Comparison of ENCODE assay signal across 18 cellular contexts in the genomic region with DNA sequence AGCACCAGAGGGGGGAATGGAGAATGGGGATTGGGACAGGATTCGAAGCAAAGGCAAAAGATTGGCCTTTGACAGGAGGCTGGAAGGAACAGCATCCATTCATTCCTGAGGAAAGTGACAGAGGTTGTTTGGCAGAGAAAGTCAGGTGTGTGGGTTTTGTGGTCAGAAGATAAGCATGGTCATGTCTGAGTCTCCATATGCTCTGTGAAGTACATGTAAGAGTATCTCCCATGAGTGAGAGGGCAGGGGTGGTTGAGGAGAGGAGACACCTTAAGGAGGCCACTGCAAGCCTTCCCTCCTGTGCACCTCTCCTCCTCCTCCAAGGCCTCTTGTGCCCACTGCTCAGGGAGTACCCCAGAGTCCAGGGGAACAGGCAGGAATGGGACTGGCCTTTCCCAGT. TPM values are rescaled to one million over a fixed set of nuclear protein-coding genes. Genes with fewer than 3 reads are reported as not detected.
A peak's percentile ranks its signal among the peaks of the same experiment; 100 is the strongest.
DNase-seq lines count a peak whose midpoint lies in the region; ATAC-seq and TF ChIP-seq lines count a peak whose summit lies in the region.
"Had no signal": no experiment of that assay in that cellular context is flagged by ENCODE, and none has a peak within 500 bp of the region (broad histone marks: within the 10 kb centered on the region; RNA-seq: fewer than 3 reads in every experiment).

No MANE protein-coding gene starts in this region.

- H3K27me3 ChIP-seq in Caco-2 (replicated peaks; ENCODE audit: control insufficient read depth, insufficient read depth, low read length) (no peaks in the 10 kb centered on the region), H9 (ENCODE audit: insufficient read depth, low read length) (no peaks in the 10 kb centered on the region), neural progenitor cell (no peaks in the 10 kb centered on the region)
- H3K27me3 ChIP-seq: BLaER1 treated with 17β-estradiol and CSF1 and Interleukin-3, amounts not matched to agents 10 nM and 100 nM had no signal

- H3K79me2 ChIP-seq in H9 (ENCODE audit: insufficient read depth, low read length) = no peaks in the 10 kb centered on the region
- H3K79me2 ChIP-seq in neural progenitor cell (ENCODE audit: low read depth) = no peaks in the 10 kb centered on the region

- no peak overlapping the region for H2BK120ac ChIP-seq in H9 (ENCODE audit: low read depth, low read length, poor library complexity, severe bottlenecking)

- H3K27me3 Mint-ChIP-seq in Caco-2 (ENCODE audit: insufficient read depth, unreplicated experiment) = no peaks in the 10 kb centered on the region
- H3K27me3 Mint-ChIP-seq in H9 (ENCODE audit: low read depth) = no peaks in the 10 kb centered on the region
- no peaks in the 10 kb centered on the region for H3K27me3 Mint-ChIP-seq in neural progenitor cell (ENCODE audit: insufficient read depth, low read depth)

- H3K4me1 Mint-ChIP-seq in Caco-2 (ENCODE audit: low read depth, unreplicated experiment) (peaks cover 22% of the 10 kb centered on the region), H9 (peaks cover 38 to 51% of the 10 kb centered on the region in 2 experiments), neural progenitor cell (no peaks in the 10 kb centered on the region)
- H3K4me1 Mint-ChIP-seq: CD8-positive, alpha-beta memory T cell had no signal

- H4K91ac ChIP-seq in H9 (ENCODE audit: insufficient read length, low read depth, low read length) = no peak overlapping the region

- H4K20me1 ChIP-seq in H9 (ENCODE audit: control insufficient read depth, insufficient read depth, insufficient read length) = no peaks in the 10 kb centered on the region
- no peaks in the 10 kb centered on the region for H4K20me1 ChIP-seq in neural progenitor cell (ENCODE audit: low read depth)
- H4K20me1 ChIP-seq: BLaER1 treated with 17β-estradiol and CSF1 and Interleukin-3, amounts not matched to agents 10 nM and 100 nM had no signal

- H3K4me1 ChIP-seq in Caco-2 (peaks cover 24% of the 10 kb centered on the region), H9 (ENCODE audit: insufficient read depth, low read length) (peaks cover 2% of the 10 kb centered on the region; the same call in 1 of the 2 replicates), neural progenitor cell (no peaks in the 10 kb centered on the region)
- H3K4me1 ChIP-seq: A549 had no signal

- no peak overlapping the region for H3K23ac ChIP-seq in H9 (ENCODE audit: insufficient read length, low read depth, low read length)

- no peak overlapping the region for H2AK5ac ChIP-seq in H9 (ENCODE audit: insufficient read length, low read length)

- no peaks in the 10 kb centered on the region for H3F3A ChIP-seq in neural progenitor cell (ENCODE audit: low read depth)

- no peak overlapping the region for H2BK5ac ChIP-seq in H9 (ENCODE audit: insufficient read length, low read length)

- CTCF ChIA-PET in Caco-2 (lab: Charles Lee) = no interaction called here

- H3K14ac ChIP-seq in H9 (ENCODE audit: insufficient read depth, low read length) = no peak overlapping the region

- H3K27ac ChIP-seq in H9 (ENCODE audit: insufficient read length, low read depth, low read length) (no peak overlapping the region), neural progenitor cell (no peak overlapping the region)
- H3K27ac ChIP-seq: A549; BLaER1 treated with 17β-estradiol and CSF1 and Interleukin-3, amounts not matched to agents 10 nM and 100 nM had no signal

- no peak overlapping the region for H2BK12ac ChIP-seq in H9 (ENCODE audit: insufficient read length, low read depth, low read length)

- no peaks in the 10 kb centered on the region for H3K36me3 Mint-ChIP-seq in Caco-2 (ENCODE audit: insufficient read depth, unreplicated experiment)
- H3K36me3 Mint-ChIP-seq in H9 (ENCODE audit: insufficient read depth in 1 of 3, low read depth in 3 of 3) = no peaks in the 10 kb centered on the region
- no peaks in the 10 kb centered on the region for H3K36me3 Mint-ChIP-seq in neural progenitor cell
- H3K36me3 Mint-ChIP-seq: CD8-positive, alpha-beta memory T cell had no signal

- H3K56ac ChIP-seq in H9 (ENCODE audit: insufficient read length, low read depth, low read length) = no peak overlapping the region

- H3K4me3 Mint-ChIP-seq in Caco-2 (ENCODE audit: unreplicated experiment) (no peak overlapping the region), H9 (no peak overlapping the region), neural progenitor cell (no peak overlapping the region)
- H3K4me3 Mint-ChIP-seq: CD8-positive, alpha-beta memory T cell had no signal

- H3K4me3 ChIP-seq in Caco-2 (ENCODE audit: low read depth, low read length) = no peak overlapping the region
- H3K4me3 ChIP-seq in epithelial cell of esophagus (ENCODE audit: low read length) = no peak overlapping the region
- no peak overlapping the region for H3K4me3 ChIP-seq in neural progenitor cell
- H3K4me3 ChIP-seq: A549; BLaER1 treated with 17β-estradiol and CSF1 and Interleukin-3, amounts not matched to agents 10 nM and 100 nM; K562 had no signal

- intact Hi-C loops in Caco-2 (cut with micrococcal nuclease; ENCODE audit: unreplicated experiment) = no loop called here

- H3K4ac ChIP-seq in H9 (ENCODE audit: low read depth, low read length) = no peak overlapping the region

- H3K9me3 ChIP-seq in Caco-2 = no peaks in the 10 kb centered on the region
- H3K9me3 ChIP-seq in H9 (ENCODE audit: control insufficient read depth, low read depth, low read length) = no peaks in the 10 kb centered on the region
- no peaks in the 10 kb centered on the region for H3K9me3 ChIP-seq in neural progenitor cell (ENCODE audit: low read depth)
- H3K9me3 ChIP-seq: A549 had no signal

- WGBS in H9 (ENCODE audit: extremely low coverage, insufficient read length, low lambda C conversion rate) = no CpG with 5 or more reads among the region's 1 CpG

- peak overlapping the region; percentile 3 for H3K27ac Mint-ChIP-seq in Caco-2 (ENCODE audit: unreplicated experiment)
- peak overlapping the region in 2 of 3 experiments; percentile 12 to 21; a peak in 2 of 7 replicates for H3K27ac Mint-ChIP-seq in H9
- H3K27ac Mint-ChIP-seq in neural progenitor cell = peak overlapping the region; percentile 11
- H3K27ac Mint-ChIP-seq: CD8-positive, alpha-beta memory T cell had no signal

- no peak overlapping the region for H3K9ac ChIP-seq in H9 (ENCODE audit: extremely low read depth, insufficient read length, low read length)
- H3K9ac ChIP-seq in neural progenitor cell = no peak overlapping the region
- H3K9ac ChIP-seq: BLaER1 treated with 17β-estradiol and CSF1 and Interleukin-3, amounts not matched to agents 10 nM and 100 nM had no signal

- DNase-seq in Caco-2 (no peak), H9 (no peak), epithelial cell of esophagus (ENCODE audit: low read depth) (peak; percentile 70), neural progenitor cell (ENCODE audit: low spot score) (no peak), EL (no peak)
- DNase-seq: CD8-positive, alpha-beta memory T cell; DND-41; NCI-H1417 treated with DMSO at 0.1 percent for 48 hours; NCI-H2029; NCI-H2171 treated with DMSO at 0.1 percent for 48 hours; NCI-H446 treated with DMSO at 0.1 percent for 48 hours; NCI-H82 had no signal

- ATAC-seq in GM18867 (IDR thresholded peaks at IDR 0.05; ENCODE audit: unreplicated experiment) (no peak), HG03521 (IDR thresholded peaks at IDR 0.05; ENCODE audit: unreplicated experiment) (no peak)
- ATAC-seq: A549, K562 had no signal

- no peaks in the 10 kb centered on the region for H3K23me2 ChIP-seq in H9 (ENCODE audit: insufficient read length, low read depth, low read length, poor library complexity, severe bottlenecking)

- no peak overlapping the region for H4K5ac ChIP-seq in H9 (ENCODE audit: insufficient read length, low read depth, low read length)

- H3K79me1 ChIP-seq in H9 (ENCODE audit: insufficient read depth, low read depth, low read length, poor library complexity, severe bottlenecking) = no peaks in the 10 kb centered on the region

- H3K9me3 Mint-ChIP-seq in Caco-2 (ENCODE audit: unreplicated experiment) (no peaks in the 10 kb centered on the region), H9 (no peaks in the 10 kb centered on the region), neural progenitor cell (no peaks in the 10 kb centered on the region)
- H3K9me3 Mint-ChIP-seq: CD8-positive, alpha-beta memory T cell had no signal

- TF ChIP-seq CTCF in Caco-2 (IDR thresholded peaks at IDR 0.05; ENCODE audit: insufficient read depth in 1 of 2, low read depth in 1 of 2, low read length in 1 of 2, severe bottlenecking in 1 of 2, unreplicated experiment in 1 of 2) (no peak), H9 (conservative IDR thresholded peaks at IDR 0.05) (no peak), epithelial cell of esophagus (IDR thresholded peaks at IDR 0.05; ENCODE audit: insufficient read depth, low read depth, low read length, missing control alignments) (no peak), neural progenitor cell (IDR thresholded peaks at IDR 0.05) (no peak)

- no peak overlapping the region for H3K18ac ChIP-seq in H9 (ENCODE audit: insufficient read length, low read depth, low read length)

- BruUV-seq in Caco-2 (replicated peaks; lab: Mats Ljungman, UMichigan) = no TSS peak

- H3K36me3 ChIP-seq in Caco-2 (ENCODE audit: control insufficient read depth, insufficient read depth, low read length) (no peaks in the 10 kb centered on the region), neural progenitor cell (no peaks in the 10 kb centered on the region)
- H3K36me3 ChIP-seq: BLaER1 treated with 17β-estradiol and CSF1 and Interleukin-3, amounts not matched to agents 10 nM and 100 nM had no signal

- H2BK20ac ChIP-seq in H9 (ENCODE audit: low read depth, low read length, poor library complexity, severe bottlenecking) = no peak overlapping the region

- POLR2A ChIA-PET in Caco-2 (lab: Charles Lee) = no interaction called here

- H3T11ph ChIP-seq in H9 (ENCODE audit: low read length) = no peak overlapping the region

- H2BK15ac ChIP-seq in H9 (ENCODE audit: low read depth, low read length) = no peak overlapping the region

- H4K8ac ChIP-seq in H9 (replicated peaks; ENCODE audit: insufficient read length, low read depth, low read length) = no peak overlapping the region

- H2AFZ ChIP-seq in H9 (ENCODE audit: low read length) (no peak overlapping the region), neural progenitor cell (replicated peaks) (no peak overlapping the region)

- H3K4me2 ChIP-seq in H9 (ENCODE audit: insufficient read depth, insufficient read length, low read length) (no peak overlapping the region), neural progenitor cell (no peak overlapping the region)
- H3K4me2 ChIP-seq: A549; BLaER1 treated with 17β-estradiol and CSF1 and Interleukin-3, amounts not matched to agents 10 nM and 100 nM had no signal

RNA-seq across cellular contexts. Expression of gene NLRP10, which starts 1.9 kb away (rescaled TPM):
- total RNA-seq in Caco-2 (2022) (0.14 and 0.20 TPM in 2 replicates), H9 (2021) (not detected in 2 replicates), neural progenitor cell (ENCODE audit: low replicate concordance) (not detected in 2 replicates)
- total RNA-seq: CD8-positive, alpha-beta memory T cell had no signal

RNA-seq across cellular contexts. Expression of gene EIF3F, which starts 20.0 kb away (rescaled TPM):
- 289 and 315 TPM in 2 replicates for total RNA-seq in Caco-2 (2022)
- 346 and 348 TPM in 2 replicates for total RNA-seq in H9 (2021)
- 257 and 355 TPM in 2 replicates for total RNA-seq in neural progenitor cell (ENCODE audit: low replicate concordance)

RNA-seq across cellular contexts. Expression of gene OR10A3, which starts 25.6 kb away (rescaled TPM):
- total RNA-seq in Caco-2 (2022) = not detected in 2 replicates
- not detected in 2 replicates for total RNA-seq in H9 (2021)
- total RNA-seq in neural progenitor cell (ENCODE audit: low replicate concordance) = not detected in 2 replicates
- total RNA-seq: CD8-positive, alpha-beta memory T cell; H7; K562 had no signal

RNA-seq across cellular contexts. Expression of gene OR10A6, which starts 36.0 kb away (rescaled TPM):
- total RNA-seq in Caco-2 (2022) = not detected in 2 replicates
- not detected in 2 replicates for total RNA-seq in H9 (2021)
- not detected in 2 replicates for total RNA-seq in neural progenitor cell (ENCODE audit: low replicate concordance)
- total RNA-seq: CD8-positive, alpha-beta memory T cell; H7; K562 had no signal
